Comparison of ENCODE assay signal across 29 cellular contexts in genomic region chr14:99840265-99840664, GRCh38. TPM values are rescaled to one million over a fixed set of nuclear protein-coding genes. Genes with fewer than 3 reads are reported as not detected.
A peak's percentile ranks its signal among the peaks of the same experiment; 100 is the strongest.
DNase-seq lines count a peak whose midpoint lies in the region; ATAC-seq, FAIRE-seq and TF ChIP-seq lines count a peak whose summit lies in the region.
"Had no signal": no experiment of that assay in that cellular context is flagged by ENCODE, and none has a peak within 500 bp of the region (broad histone marks: within the 10 kb centered on the region; RNA-seq: fewer than 3 reads in every experiment).

No MANE protein-coding gene starts in this region.

- no peak overlapping the region for H3K27ac Mint-ChIP-seq in stimulated activated memory B cell treated with anti-CD40 and anti-IgM and Interleukin-4, amounts not matched to agents 10 μg/mL and 1 μg/mL and 100 μg/mL, for 72 hours
- H3K27ac Mint-ChIP-seq: CD14-positive monocyte; CD4-positive, alpha-beta memory T cell; CD4-positive, CD25-positive, alpha-beta regulatory T cell had no signal

- H3K56ac ChIP-seq in IMR-90 (ENCODE audit: extremely low read depth, insufficient read depth, low read length) (no peak overlapping the region), mesendoderm (ENCODE audit: low read length) (no peak overlapping the region)

- no peak overlapping the region for H2AK9ac ChIP-seq in IMR-90 (replicated peaks; ENCODE audit: low read depth, low read length, poor library complexity)

- H4K20me1 ChIP-seq in IMR-90 (ENCODE audit: insufficient read depth, low read length), result peaks cover 27% of the 10 kb centered on the region
- H4K20me1 ChIP-seq: BLaER1 had no signal

- H3K4me3 ChIP-seq in left ventricle myocardium inferior, result no peak overlapping the region
- H3K4me3 ChIP-seq in HEK293 (ENCODE audit: low read depth, low read length), result no peak overlapping the region
- H3K4me3 ChIP-seq in IMR-90 (ENCODE audit: insufficient read depth, low read depth, low read length), result no peak overlapping the region
- no peak overlapping the region for H3K4me3 ChIP-seq in mesendoderm (ENCODE audit: low read length)
- no peak overlapping the region for H3K4me3 ChIP-seq in brain microvascular endothelial cell (ENCODE audit: low read depth, low read length)
- H3K4me3 ChIP-seq: BLaER1, GM12878 had no signal

- no peak overlapping the region for H3K9ac ChIP-seq in IMR-90 (ENCODE audit: low read depth, low read length)
- no peak overlapping the region for H3K9ac ChIP-seq in mesendoderm (ENCODE audit: low read length)
- H3K9ac ChIP-seq: BLaER1 had no signal

- no TSS peak for BruUV-seq in IMR-90 (replicated peaks; lab: Mats Ljungman, UMichigan)

- no peak overlapping the region for H3K14ac ChIP-seq in IMR-90 (replicated peaks; ENCODE audit: low read depth, low read length)

- H2BK20ac ChIP-seq in IMR-90 (ENCODE audit: low read depth, low read length), result no peak overlapping the region

- H3K79me1 ChIP-seq in IMR-90 (ENCODE audit: low read depth in 1 of 2, low read length in 2 of 2), result peaks cover 14 to 44% of the 10 kb centered on the region in 2 experiments
- H3K79me1 ChIP-seq in mesendoderm (ENCODE audit: low read length), result no peaks in the 10 kb centered on the region

- H3K36me3 Mint-ChIP-seq in stimulated activated memory B cell treated with anti-CD40 and anti-IgM and Interleukin-4, amounts not matched to agents 10 μg/mL and 1 μg/mL and 100 μg/mL, for 72 hours, result no peaks in the 10 kb centered on the region
- H3K36me3 Mint-ChIP-seq: CD14-positive monocyte; CD4-positive, alpha-beta memory T cell; CD4-positive, CD25-positive, alpha-beta regulatory T cell had no signal

- dilution Hi-C loops in IMR-90 (cut with HindIII; ENCODE audit: low sequenced_read_pairs, unreplicated experiment), result no loop called here

- H3K9me3 ChIP-seq in left ventricle myocardium inferior (replicated peaks) (no peaks in the 10 kb centered on the region), HEK293 (ENCODE audit: control insufficient read depth, insufficient read depth, low read depth, low read length) (no peaks in the 10 kb centered on the region), IMR-90 (ENCODE audit: control insufficient read depth, insufficient read depth, low read length) (no peaks in the 10 kb centered on the region)
- H3K9me3 ChIP-seq: BE2C, BLaER1 had no signal

- TF ChIP-seq CTCF in left ventricle myocardium inferior (IDR thresholded peaks at IDR 0.05; ENCODE audit: borderline replicate concordance), result no peak
- TF ChIP-seq CTCF in HEK293 (tag by site-specific recombination; IDR thresholded peaks at IDR 0.05), result no peak
- TF ChIP-seq CTCF in IMR-90 (conservative IDR thresholded peaks at IDR 0.05; ENCODE audit: low read depth, low read length), result no peak
- no peak for TF ChIP-seq CTCF in brain microvascular endothelial cell (IDR thresholded peaks at IDR 0.05; ENCODE audit: low read depth, low read length, missing control alignments)

- H4K5ac ChIP-seq in IMR-90 (ENCODE audit: low read depth, low read length) (no peak overlapping the region), mesendoderm (ENCODE audit: low read length) (no peak overlapping the region)

- FAIRE-seq in H54 (lab: Jason Lieb, UNC), result no peak
- FAIRE-seq: A204.1, GM12878, GM12892, GM18507 had no signal

- peaks cover 12% of the 10 kb centered on the region; the same call in 1 of the 2 replicates for H3K9me1 ChIP-seq in IMR-90 (ENCODE audit: insufficient read depth, low read length)

- no peak overlapping the region for H3K4me3 Mint-ChIP-seq in stimulated activated memory B cell treated with anti-CD40 and anti-IgM and Interleukin-4, amounts not matched to agents 10 μg/mL and 1 μg/mL and 100 μg/mL, for 72 hours
- H3K4me3 Mint-ChIP-seq: CD14-positive monocyte; CD4-positive, alpha-beta memory T cell; CD4-positive, CD25-positive, alpha-beta regulatory T cell; CD8-positive, alpha-beta memory T cell had no signal

- H3K23ac ChIP-seq in IMR-90 (ENCODE audit: low read depth, low read length) (no peak overlapping the region; the same call in 1 of the 2 replicates), mesendoderm (ENCODE audit: low read length) (no peak overlapping the region)

- in situ Hi-C loops in IMR-90 (cut with MboI; ENCODE audit: low sequenced_read_pairs), result no loop called here
- in situ Hi-C loops in brain microvascular endothelial cell (cut with HindIII; ENCODE audit: low pct_ligation_motif_present, low sequenced_read_pairs), result no loop called here

- no peak overlapping the region for H3K27ac ChIP-seq in left ventricle myocardium inferior (replicated peaks)
- H3K27ac ChIP-seq in HEK293 (ENCODE audit: extremely low read depth, low read depth, low read length), result no peak overlapping the region
- no peak overlapping the region for H3K27ac ChIP-seq in IMR-90 (ENCODE audit: insufficient read depth, low read length)
- peak overlapping the region; percentile 50 for H3K27ac ChIP-seq in mesendoderm (ENCODE audit: low read depth, low read length)
- H3K27ac ChIP-seq in brain microvascular endothelial cell, result no peak overlapping the region
- H3K27ac ChIP-seq: BLaER1 had no signal

- CTCF ChIA-PET in HEK293 (lab: Yijun Ruan, JAX), result interaction anchor here (0.9 to 1.6 kb wide), 3 partner anchors 26 to 152 kb away, joined by 3 to 4 read pairs (median 3); no protein-coding TSS in a partner anchor
- CTCF ChIA-PET in IMR-90 (lab: Yijun Ruan, JAX), result no interaction called here

- H4K91ac ChIP-seq in IMR-90 (ENCODE audit: insufficient read depth, low read depth, low read length), result no peak overlapping the region

- peak; percentile 32 for ATAC-seq in Right ventricle myocardium superior (ENCODE audit: poor library complexity)
- ATAC-seq in IMR-90 (ENCODE audit: low read depth), result no peak
- ATAC-seq in stimulated activated memory B cell treated with anti-CD40 and anti-IgM and Interleukin-4, amounts not matched to agents 10 μg/mL and 1 μg/mL and 100 μg/mL, for 72 hours, result no peak
- ATAC-seq: GM12878 had no signal

- peak overlapping the region; percentile 27; the same call in 1 of the 2 replicates for H2BK120ac ChIP-seq in IMR-90 (ENCODE audit: low read depth, low read length)
- no peak overlapping the region for H2BK120ac ChIP-seq in mesendoderm (ENCODE audit: low read depth, low read length)

- no CpG with 5 or more reads among the region's 6 CpGs for WGBS in IMR-90 (ENCODE audit: extremely low coverage in 2 of 2, insufficient read length in 1 of 2), 2 experiments
- no CpG with 5 or more reads among the region's 6 CpGs for WGBS in mesendoderm (ENCODE audit: extremely low coverage, insufficient coverage, low lambda C conversion rate)

- intact Hi-C loops in Right ventricle myocardium superior (cut with DNase I) (no loop called here), left ventricle myocardium inferior (cut with micrococcal nuclease) (no loop called here), IMR-90 (cut with micrococcal nuclease) (no loop called here)

- POLR2A ChIA-PET in HEK293 (lab: Yijun Ruan, JAX) (interaction anchor here (2.5 kb wide), 1 partner anchor 18 kb away, joined by 9 read pairs; no protein-coding TSS in a partner anchor), IMR-90 (lab: Charles Lee; ENCODE audit: unreplicated experiment) (no interaction called here)

- H2BK15ac ChIP-seq in IMR-90 (ENCODE audit: low read depth, low read length), result peak overlapping the region; percentile 53; the same call in 1 of the 3 replicates
- H2BK15ac ChIP-seq in mesendoderm (replicated peaks; ENCODE audit: low read depth), result no peak overlapping the region

- H3K4ac ChIP-seq in IMR-90 (ENCODE audit: low read depth, low read length), result no peak overlapping the region; the same call in 1 of the 2 replicates
- no peak overlapping the region for H3K4ac ChIP-seq in mesendoderm (ENCODE audit: low read depth, low read length)

- H3K79me2 ChIP-seq in mesendoderm (ENCODE audit: control insufficient read depth, insufficient read depth, low read length), result no peaks in the 10 kb centered on the region

- no peak overlapping the region for H2BK5ac ChIP-seq in IMR-90 (ENCODE audit: low read depth, low read length, poor library complexity, severe bottlenecking)
- H2BK5ac ChIP-seq in mesendoderm (ENCODE audit: low read length), result no peak overlapping the region

- H3K36me3 ChIP-seq in left ventricle myocardium inferior, result no peaks in the 10 kb centered on the region
- H3K36me3 ChIP-seq in HEK293 (ENCODE audit: control insufficient read depth in 2 of 2, insufficient read depth in 1 of 2, low read length in 2 of 2), result no peaks in the 10 kb centered on the region
- H3K36me3 ChIP-seq in IMR-90 (ENCODE audit: control insufficient read depth, insufficient read depth, low read length), result no peaks in the 10 kb centered on the region
- H3K36me3 ChIP-seq in mesendoderm (ENCODE audit: control insufficient read depth, insufficient read depth, low read length), result no peaks in the 10 kb centered on the region
- H3K36me3 ChIP-seq in brain microvascular endothelial cell (replicated peaks), result no peaks in the 10 kb centered on the region
- H3K36me3 ChIP-seq: BE2C, BLaER1 had no signal

- H2AK5ac ChIP-seq in IMR-90 (ENCODE audit: low read depth, low read length) (peak overlapping the region; percentile 56), mesendoderm (ENCODE audit: low read length) (no peak overlapping the region)

- no peaks in the 10 kb centered on the region for H3K9me3 Mint-ChIP-seq in stimulated activated memory B cell treated with anti-CD40 and anti-IgM and Interleukin-4, amounts not matched to agents 10 μg/mL and 1 μg/mL and 100 μg/mL, for 72 hours
- H3K9me3 Mint-ChIP-seq: CD14-positive monocyte had no signal

- H2AFZ ChIP-seq in IMR-90 (replicated peaks; ENCODE audit: low read length, poor library complexity), result no peak overlapping the region

- H4K8ac ChIP-seq in IMR-90 (ENCODE audit: low read depth in 2 of 2, low read length in 2 of 2) (peak overlapping the region in 1 of 2 experiments; percentile 21; a peak in 1 of 4 replicates), mesendoderm (ENCODE audit: low read depth, low read length) (no peak overlapping the region)

- no peaks in the 10 kb centered on the region for H3K4me1 Mint-ChIP-seq in stimulated activated memory B cell treated with anti-CD40 and anti-IgM and Interleukin-4, amounts not matched to agents 10 μg/mL and 1 μg/mL and 100 μg/mL, for 72 hours
- H3K4me1 Mint-ChIP-seq: CD4-positive, alpha-beta memory T cell; CD4-positive, CD25-positive, alpha-beta regulatory T cell; CD8-positive, alpha-beta memory T cell had no signal

- TF ChIP-seq POLR2A in IMR-90 (IDR thresholded peaks at IDR 0.05; ENCODE audit: low read depth, low read length), result no peak
- no peak for TF ChIP-seq POLR2A in H54 (IDR thresholded peaks at IDR 0.05; ENCODE audit: low read depth, low read length)

- H3K27me3 ChIP-seq in left ventricle myocardium inferior (ENCODE audit: low read depth) (no peaks in the 10 kb centered on the region), IMR-90 (ENCODE audit: control insufficient read depth, insufficient read depth, low read length) (no peaks in the 10 kb centered on the region), mesendoderm (ENCODE audit: insufficient read depth, low read length, poor library complexity) (no peaks in the 10 kb centered on the region), brain microvascular endothelial cell (replicated peaks) (no peaks in the 10 kb centered on the region)
- H3K27me3 ChIP-seq: BE2C, BLaER1 had no signal

- H3K18ac ChIP-seq in IMR-90 (ENCODE audit: low read depth, low read length) (no peak overlapping the region), mesendoderm (ENCODE audit: low read length) (no peak overlapping the region)

- peaks cover 48% of the 10 kb centered on the region for H3K27me3 Mint-ChIP-seq in stimulated activated memory B cell treated with anti-CD40 and anti-IgM and Interleukin-4, amounts not matched to agents 10 μg/mL and 1 μg/mL and 100 μg/mL, for 72 hours

- H3K4me1 ChIP-seq in left ventricle myocardium inferior (peaks cover 55% of the 10 kb centered on the region), HEK293 (ENCODE audit: control insufficient read depth, insufficient read depth, low read length) (peaks cover 34% of the 10 kb centered on the region), IMR-90 (ENCODE audit: control insufficient read depth, insufficient read depth, low read length) (peaks cover 7% of the 10 kb centered on the region), mesendoderm (ENCODE audit: control insufficient read depth, low read depth, low read length) (no peaks in the 10 kb centered on the region)
- H3K4me1 ChIP-seq: BE2C, BLaER1 had no signal

- no peak for DNase-seq in Right ventricle myocardium superior
- no peak for DNase-seq in left ventricle myocardium inferior
- DNase-seq in IMR-90, result no peak
- no peak for DNase-seq in mesendoderm
- no peak for DNase-seq in H54 (ENCODE audit: insufficient read length, low spot score)
- DNase-seq in brain microvascular endothelial cell, result no peak
- DNase-seq: 8988T; ACHN; BE2C; C1 segment of cervical spinal cord; CD4-positive, alpha-beta memory T cell; CD4-positive, CD25-positive, alpha-beta regulatory T cell; CD8-positive, alpha-beta memory T cell; COR-L47; DMS 273 treated with DMSO at 0.1 percent for 48 hours; DMS153; DMS53; DMS79; DND-41; EL; GDM1 had no signal

- TF ChIP-seq RAD21 in IMR-90 (IDR thresholded peaks at IDR 0.05; ENCODE audit: low read length), result no peak

- H3K4me2 ChIP-seq in IMR-90 (ENCODE audit: low read depth, low read length) (no peak overlapping the region), mesendoderm (ENCODE audit: low read length) (no peak overlapping the region)
- H3K4me2 ChIP-seq: BLaER1 had no signal

RNA-seq across cellular contexts. Expression of gene EML1, which starts 47.1 kb away (rescaled TPM):
- total RNA-seq in Right ventricle myocardium superior (39.5 TPM), left ventricle myocardium inferior (33.3 TPM), IMR-90 (2012; rRNA removed) (34.4 and 42.3 TPM in 2 replicates)
- 11.6 and 14.0 TPM in 2 replicates for polyA plus RNA-seq in IMR-90 (2012; rRNA removed)
- polyA plus RNA-seq in IMR-90 (2012; cell fraction: cytosol; rRNA removed), result 10.6 and 11.1 TPM in 2 replicates
- 9.4 and 14.7 TPM in 2 replicates for polyA plus RNA-seq in IMR-90 (2012; cell fraction: nucleus; rRNA removed; ENCODE audit: low replicate concordance)
- polyA plus RNA-seq in mesendoderm (2013, experiment 1 of 2), result 4.8 TPM
- polyA plus RNA-seq in mesendoderm (2013, experiment 2 of 2), result 5.6 TPM
- total RNA-seq: CD4-positive, CD25-positive, alpha-beta regulatory T cell had no signal
- polyA plus RNA-seq: CD14-positive monocyte; CD4-positive, alpha-beta memory T cell; CD4-positive, CD25-positive, alpha-beta regulatory T cell; CD8-positive, alpha-beta memory T cell had no signal
